ENCODE assay signal across 1 cellular context in genomic region chr21:39344848-39345247, GRCh38.
TF ChIP-seq lines count a peak whose summit lies in the region.

No MANE protein-coding gene starts in this region.

TF ChIP-seq in HepG2, 621 proteins besides CTCF, POLR2A, EP300 and RAD21 (continued from another document):
- TF ChIP-seq POGK (CRISPR knock-in tag; conservative IDR thresholded peaks at IDR 0.05), result no peak
TF ChIP-seq in HepG2: peak in this region for 1.
